Comparison of ENCODE assay signal across 10 cellular contexts in genomic region chr4:125389713-125390112, GRCh38.
A peak's percentile ranks its signal among the peaks of the same experiment; 100 is the strongest.
DNase-seq lines count a peak whose midpoint lies in the region; ATAC-seq and TF ChIP-seq lines count a peak whose summit lies in the region.
"Had no signal": no experiment of that assay in that cellular context is flagged by ENCODE, and none has a peak within 500 bp of the region (broad histone marks: within the 10 kb centered on the region; RNA-seq: fewer than 3 reads in every experiment).

No MANE protein-coding gene starts in this region.

- ATAC-seq in GM21619 (IDR thresholded peaks at IDR 0.05; ENCODE audit: unreplicated experiment) = no peak
- ATAC-seq: T-cell had no signal

- no peaks in the 10 kb centered on the region for H3K27me3 Mint-ChIP-seq in mesothelial cell of epicardium (ENCODE audit: low read depth)
- H3K27me3 Mint-ChIP-seq in activated T-helper 1 cell treated with anti-CD3 and anti-CD28 coated beads, Interleukin-12 subunit alpha, Interleukin-12 subunit beta, Interleukin-2, Interleukin-4 antibody, amounts not matched to agents 30 ng/mL and 10 ng/mL and 1 ng/mL, durations not matched to agents 14 hours and 24 hours and 36 hours (ENCODE audit: insufficient read depth) = no peaks in the 10 kb centered on the region
- H3K27me3 Mint-ChIP-seq: activated naive CD4-positive, alpha-beta T cell treated with anti-CD3 and anti-CD28 coated beads, Interleukin-2, amount 50 U/mL, for 24 hours; T-cell had no signal

- H3K4me1 Mint-ChIP-seq in mesothelial cell of epicardium = peaks cover 20% of the 10 kb centered on the region
- H3K4me1 Mint-ChIP-seq in activated T-helper 1 cell treated with anti-CD3 and anti-CD28 coated beads, Interleukin-12 subunit alpha, Interleukin-12 subunit beta, Interleukin-2, Interleukin-4 antibody, amounts not matched to agents 30 ng/mL and 10 ng/mL and 1 ng/mL, durations not matched to agents 14 hours and 24 hours and 36 hours (ENCODE audit: low read depth) = no peaks in the 10 kb centered on the region
- H3K4me1 Mint-ChIP-seq: activated naive CD4-positive, alpha-beta T cell treated with anti-CD3 and anti-CD28 coated beads, Interleukin-2, amount 50 U/mL, for 24 hours; T-cell had no signal

- intact Hi-C loops in activated T-helper 1 cell treated with anti-CD3 and anti-CD28 coated beads, Interleukin-12 subunit alpha, Interleukin-12 subunit beta, Interleukin-2, Interleukin-4 antibody, amounts not matched to agents 30 ng/mL and 10 ng/mL and 1 ng/mL, durations not matched to agents 14 hours and 24 hours and 36 hours (cut with micrococcal nuclease) = no loop called here

- H3K27ac Mint-ChIP-seq in mesothelial cell of epicardium = peak overlapping the region; percentile 78
- H3K27ac Mint-ChIP-seq in activated T-helper 1 cell treated with anti-CD3 and anti-CD28 coated beads, Interleukin-12 subunit alpha, Interleukin-12 subunit beta, Interleukin-2, Interleukin-4 antibody, amounts not matched to agents 30 ng/mL and 10 ng/mL and 1 ng/mL, durations not matched to agents 14 hours and 24 hours and 36 hours = no peak overlapping the region
- H3K27ac Mint-ChIP-seq: activated naive CD4-positive, alpha-beta T cell treated with anti-CD3 and anti-CD28 coated beads, Interleukin-2, amount 50 U/mL, for 24 hours; T-cell had no signal

- no peak overlapping the region for H3K4me3 Mint-ChIP-seq in mesothelial cell of epicardium
- H3K4me3 Mint-ChIP-seq in activated T-helper 1 cell treated with anti-CD3 and anti-CD28 coated beads, Interleukin-12 subunit alpha, Interleukin-12 subunit beta, Interleukin-2, Interleukin-4 antibody, amounts not matched to agents 30 ng/mL and 10 ng/mL and 1 ng/mL, durations not matched to agents 14 hours and 24 hours and 36 hours = no peak overlapping the region
- H3K4me3 Mint-ChIP-seq: activated naive CD4-positive, alpha-beta T cell treated with anti-CD3 and anti-CD28 coated beads, Interleukin-2, amount 50 U/mL, for 24 hours; T-cell had no signal

- H3K9me3 Mint-ChIP-seq in mesothelial cell of epicardium = peaks cover 4% of the 10 kb centered on the region
- no peaks in the 10 kb centered on the region for H3K9me3 Mint-ChIP-seq in activated T-helper 1 cell treated with anti-CD3 and anti-CD28 coated beads, Interleukin-12 subunit alpha, Interleukin-12 subunit beta, Interleukin-2, Interleukin-4 antibody, amounts not matched to agents 30 ng/mL and 10 ng/mL and 1 ng/mL, durations not matched to agents 14 hours and 24 hours and 36 hours
- H3K9me3 Mint-ChIP-seq: activated naive CD4-positive, alpha-beta T cell treated with anti-CD3 and anti-CD28 coated beads, Interleukin-2, amount 50 U/mL, for 24 hours had no signal

- peaks cover 6% of the 10 kb centered on the region for H3K36me3 Mint-ChIP-seq in mesothelial cell of epicardium
- no peaks in the 10 kb centered on the region for H3K36me3 Mint-ChIP-seq in activated T-helper 1 cell treated with anti-CD3 and anti-CD28 coated beads, Interleukin-12 subunit alpha, Interleukin-12 subunit beta, Interleukin-2, Interleukin-4 antibody, amounts not matched to agents 30 ng/mL and 10 ng/mL and 1 ng/mL, durations not matched to agents 14 hours and 24 hours and 36 hours (ENCODE audit: low read depth)
- H3K36me3 Mint-ChIP-seq: activated naive CD4-positive, alpha-beta T cell treated with anti-CD3 and anti-CD28 coated beads, Interleukin-2, amount 50 U/mL, for 24 hours; T-cell had no signal

- DNase-seq in SIG-M5 treated with dmso at 0.1 percent for 504 hours (lab: John Stamatoyannopoulos, UW; ENCODE audit: unreplicated experiment) (peak; percentile 1), SIG-M5 (lab: John Stamatoyannopoulos, UW) (no peak), epidermal melanocyte (ENCODE audit: insufficient read length, low spot score) (peak; percentile 16), mesothelial cell of epicardium (ENCODE audit: low spot score in 2 of 2, unreplicated experiment in 2 of 2) (no peak), NOMO-1 treated with dmso at 0.1 percent for 144 hours (lab: John Stamatoyannopoulos, UW; ENCODE audit: unreplicated experiment) (no peak), NOMO-1 (lab: John Stamatoyannopoulos, UW; ENCODE audit: unreplicated experiment in 2 of 2) (no peak)
- no peak for DNase-seq in activated T-helper 1 cell treated with anti-CD3 and anti-CD28 coated beads, Interleukin-12 subunit alpha, Interleukin-12 subunit beta, Interleukin-2, Interleukin-4 antibody, amounts not matched to agents 30 ng/mL and 10 ng/mL and 1 ng/mL, durations not matched to agents 14 hours and 24 hours and 36 hours (ENCODE audit: low spot score)
- DNase-seq: T-cell had no signal

- TF ChIP-seq CTCF in mesothelial cell of epicardium (IDR thresholded peaks at IDR 0.05; ENCODE audit: unreplicated experiment) = no peak

Comparison
In these comparisons a context has a peak if more than half of its experiments do, and no peak if none do; other contexts are left out.
1. DNase-seq: peak in SIG-M5 treated with dmso at 0.1 percent for 504 hours (single experiment) and epidermal melanocyte (single experiment); none in SIG-M5 (single experiment), mesothelial cell of epicardium (0 of 2), NOMO-1 treated with dmso at 0.1 percent for 144 hours (single experiment), activated T-helper 1 cell treated with anti-CD3 and anti-CD28 coated beads, Interleukin-12 subunit alpha, Interleukin-12 subunit beta, Interleukin-2, Interleukin-4 antibody, amounts not matched to agents 30 ng/mL and 10 ng/mL and 1 ng/mL, durations not matched to agents 14 hours and 24 hours and 36 hours (single experiment) and NOMO-1 (0 of 2).